In genomic region chr3:181971424-181971823, GRCh38 we compare ENCODE assay signal across 34 cellular contexts.
"Had no signal": no experiment of that assay in that cellular context is flagged by ENCODE, and none has a peak within 500 bp of the region (broad histone marks: within the 10 kb centered on the region; RNA-seq: fewer than 3 reads in every experiment).

No MANE protein-coding gene starts in this region.

- H3K36me3 ChIP-seq: adrenal gland, breast epithelium, esophagus squamous epithelium had no signal

- H3K4me3 Mint-ChIP-seq: activated CD4-positive, alpha-beta memory T cell treated with anti-CD3 and anti-CD28 coated beads for 36 hours; activated CD4-positive, alpha-beta T cell treated with anti-CD3 and anti-CD28 coated beads for 36 hours; activated CD4-positive, alpha-beta T cell treated with anti-CD3 and anti-CD28 coated beads, Interleukin-2, amount 10 ng/mL, durations not matched to agents 24 days and 14 days; activated CD8-positive, alpha-beta memory T cell treated with anti-CD3 and anti-CD28 coated beads, Interleukin-2, amount 10 ng/mL, durations not matched to agents 7 days and 5 days; activated CD8-positive, alpha-beta T cell treated with anti-CD3 and anti-CD28 coated beads, Interleukin-2, amount 10 ng/mL, durations not matched to agents 7 days and 5 days; activated naive CD4-positive, alpha-beta T cell treated with anti-CD3 and anti-CD28 coated beads for 36 hours; activated naive CD4-positive, alpha-beta T cell treated with anti-CD3 and anti-CD28 coated beads, Interleukin-2, amount 50 U/mL, for 24 hours; activated naive CD8-positive, alpha-beta T cell treated with anti-CD3 and anti-CD28 coated beads for 36 hours; activated naive CD8-positive, alpha-beta T cell treated with anti-CD3 and anti-CD28 coated beads, Interleukin-2, amount 50 U/mL, for 24 hours; activated T-helper 1 cell treated with anti-CD3 and anti-CD28 coated beads, Interleukin-12 subunit alpha, Interleukin-12 subunit beta, Interleukin-2, Interleukin-4 antibody, amounts not matched to agents 30 ng/mL and 10 ng/mL and 1 ng/mL, durations not matched to agents 14 hours and 24 hours and 36 hours; brain; central memory CD8-positive, alpha-beta T cell; dendritic cell treated with granulocyte-macrophage colony-stimulating factor and Interleukin-4, amounts not matched to agents 40 ng/mL and 50 ng/mL, for 4 days; endodermal cell had no signal

- H3K4me1 Mint-ChIP-seq: activated CD4-positive, alpha-beta T cell treated with anti-CD3 and anti-CD28 coated beads for 36 hours; activated CD4-positive, alpha-beta T cell treated with anti-CD3 and anti-CD28 coated beads, Interleukin-2, amount 10 ng/mL, durations not matched to agents 24 days and 14 days; activated CD8-positive, alpha-beta memory T cell treated with anti-CD3 and anti-CD28 coated beads, Interleukin-2, amount 10 ng/mL, durations not matched to agents 7 days and 5 days; activated naive CD4-positive, alpha-beta T cell treated with anti-CD3 and anti-CD28 coated beads, Interleukin-2, amount 50 U/mL, for 24 hours; activated naive CD8-positive, alpha-beta T cell treated with anti-CD3 and anti-CD28 coated beads for 36 hours; activated naive CD8-positive, alpha-beta T cell treated with anti-CD3 and anti-CD28 coated beads, Interleukin-2, amount 50 U/mL, for 24 hours; central memory CD8-positive, alpha-beta T cell had no signal

- H3K4me3 ChIP-seq: adrenal gland, breast epithelium, coronary artery, dorsolateral prefrontal cortex, esophagus squamous epithelium had no signal

- FAIRE-seq: frontal cortex had no signal

- H3K27me3 Mint-ChIP-seq: activated CD4-positive, alpha-beta memory T cell treated with anti-CD3 and anti-CD28 coated beads for 36 hours; activated CD4-positive, alpha-beta T cell treated with anti-CD3 and anti-CD28 coated beads for 36 hours; activated CD4-positive, alpha-beta T cell treated with anti-CD3 and anti-CD28 coated beads, Interleukin-2, amount 10 ng/mL, durations not matched to agents 24 days and 14 days; activated CD8-positive, alpha-beta memory T cell treated with anti-CD3 and anti-CD28 coated beads, Interleukin-2, amount 10 ng/mL, durations not matched to agents 7 days and 5 days; activated naive CD8-positive, alpha-beta T cell treated with anti-CD3 and anti-CD28 coated beads for 36 hours; activated naive CD8-positive, alpha-beta T cell treated with anti-CD3 and anti-CD28 coated beads, Interleukin-2, amount 50 U/mL, for 24 hours; central memory CD8-positive, alpha-beta T cell; dendritic cell treated with granulocyte-macrophage colony-stimulating factor and Interleukin-4, amounts not matched to agents 40 ng/mL and 50 ng/mL, for 4 days had no signal

- H3K27ac Mint-ChIP-seq: activated CD4-positive, alpha-beta memory T cell treated with anti-CD3 and anti-CD28 coated beads for 36 hours; activated CD4-positive, alpha-beta T cell treated with anti-CD3 and anti-CD28 coated beads for 36 hours; activated CD4-positive, alpha-beta T cell treated with anti-CD3 and anti-CD28 coated beads, Interleukin-2, amount 10 ng/mL, durations not matched to agents 24 days and 14 days; activated CD8-positive, alpha-beta memory T cell treated with anti-CD3 and anti-CD28 coated beads, Interleukin-2, amount 10 ng/mL, durations not matched to agents 7 days and 5 days; activated CD8-positive, alpha-beta T cell treated with anti-CD3 and anti-CD28 coated beads, Interleukin-2, amount 10 ng/mL, durations not matched to agents 7 days and 5 days; activated naive CD4-positive, alpha-beta T cell treated with anti-CD3 and anti-CD28 coated beads for 36 hours; activated naive CD4-positive, alpha-beta T cell treated with anti-CD3 and anti-CD28 coated beads, Interleukin-2, amount 50 U/mL, for 24 hours; activated naive CD8-positive, alpha-beta T cell treated with anti-CD3 and anti-CD28 coated beads for 36 hours; activated naive CD8-positive, alpha-beta T cell treated with anti-CD3 and anti-CD28 coated beads, Interleukin-2, amount 50 U/mL, for 24 hours; activated T-helper 1 cell treated with anti-CD3 and anti-CD28 coated beads, Interleukin-12 subunit alpha, Interleukin-12 subunit beta, Interleukin-2, Interleukin-4 antibody, amounts not matched to agents 30 ng/mL and 10 ng/mL and 1 ng/mL, durations not matched to agents 14 hours and 24 hours and 36 hours; activated T-helper 2 cell treated with anti-CD3 and anti-CD28 coated beads, Interferon-gamma antibody, Interleukin-2, Interleukin-4, amounts not matched to agents 10 μg/mL and 5 μg/mL and 100 μg/mL, durations not matched to agents 14 hours and 24 hours and 36 hours; brain; dendritic cell treated with granulocyte-macrophage colony-stimulating factor and Interleukin-4, amounts not matched to agents 40 ng/mL and 50 ng/mL, for 4 days; endodermal cell had no signal

- H3K9me3 ChIP-seq: adrenal gland, breast epithelium, esophagus squamous epithelium had no signal

- DNase-seq: activated CD4-positive, alpha-beta memory T cell treated with anti-CD3 and anti-CD28 coated beads for 36 hours; activated CD4-positive, alpha-beta T cell treated with anti-CD3 and anti-CD28 coated beads for 36 hours; activated CD4-positive, alpha-beta T cell treated with anti-CD3 and anti-CD28 coated beads, Interleukin-2, amount 10 ng/mL, durations not matched to agents 24 days and 14 days; activated CD4-positive, CD25-positive, alpha-beta regulatory T cell; activated CD4-positive, CD25-positive, alpha-beta regulatory T cell treated with anti-CD3 and anti-CD28 coated beads, Interleukin-2, amount 50 U/mL, for 72 hours; activated CD8-positive, alpha-beta memory T cell treated with anti-CD3 and anti-CD28 coated beads, Interleukin-2, amount 10 ng/mL, durations not matched to agents 7 days and 5 days; activated CD8-positive, alpha-beta memory T cell treated with anti-CD3 and anti-CD28 coated beads, Interleukin-2, amount 50 U/mL, for 4 hours; activated CD8-positive, alpha-beta T cell treated with anti-CD3 and anti-CD28 coated beads, Interleukin-2, amount 10 ng/mL, durations not matched to agents 7 days and 5 days; activated effector memory CD4-positive, alpha-beta T cell treated with anti-CD3 and anti-CD28 coated beads, Interleukin-2, amount 50 U/mL, for 16 hours; activated naive CD4-positive, alpha-beta T cell treated with anti-CD3 and anti-CD28 coated beads for 36 hours; activated naive CD8-positive, alpha-beta T cell treated with anti-CD3 and anti-CD28 coated beads for 36 hours; activated naive CD8-positive, alpha-beta T cell treated with anti-CD3 and anti-CD28 coated beads, Interleukin-2, amount 50 U/mL, for 24 hours; activated T-cell treated with anti-CD3 and anti-CD28 coated beads, Interleukin-2, amount 50 U/mL, for 1 hour; activated T-cell treated with anti-CD3 and anti-CD28 coated beads, Interleukin-2, amount 50 U/mL, for 48 hours; adrenal gland; amygdala; aorta; dorsolateral prefrontal cortex; effector memory CD4-positive, alpha-beta T cell; endodermal cell; erythroblast; esophagus squamous epithelium; foreskin fibroblast; head of caudate nucleus; T1000 had no signal

- H3K27me3 ChIP-seq: adrenal gland, breast epithelium, dorsolateral prefrontal cortex, esophagus squamous epithelium had no signal

- H3K36me3 Mint-ChIP-seq: activated CD4-positive, alpha-beta memory T cell treated with anti-CD3 and anti-CD28 coated beads for 36 hours; activated CD8-positive, alpha-beta memory T cell treated with anti-CD3 and anti-CD28 coated beads, Interleukin-2, amount 10 ng/mL, durations not matched to agents 7 days and 5 days; activated naive CD4-positive, alpha-beta T cell treated with anti-CD3 and anti-CD28 coated beads, Interleukin-2, amount 50 U/mL, for 24 hours; activated naive CD8-positive, alpha-beta T cell treated with anti-CD3 and anti-CD28 coated beads for 36 hours; brain had no signal

- H3K4me1 ChIP-seq: adrenal gland, breast epithelium had no signal

- ATAC-seq: activated CD4-positive, alpha-beta T cell treated with anti-CD3 and anti-CD28 coated beads for 36 hours; activated CD8-positive, alpha-beta memory T cell treated with anti-CD3 and anti-CD28 coated beads, Interleukin-2, amount 10 ng/mL, durations not matched to agents 7 days and 5 days; activated CD8-positive, alpha-beta T cell treated with anti-CD3 and anti-CD28 coated beads, Interleukin-2, amount 10 ng/mL, durations not matched to agents 7 days and 5 days; activated naive CD8-positive, alpha-beta T cell treated with anti-CD3 and anti-CD28 coated beads, Interleukin-2, amount 50 U/mL, for 24 hours had no signal

- H3K9me3 Mint-ChIP-seq: activated CD4-positive, alpha-beta memory T cell treated with anti-CD3 and anti-CD28 coated beads for 36 hours; activated CD4-positive, alpha-beta T cell treated with anti-CD3 and anti-CD28 coated beads, Interleukin-2, amount 10 ng/mL, durations not matched to agents 24 days and 14 days; activated naive CD4-positive, alpha-beta T cell treated with anti-CD3 and anti-CD28 coated beads, Interleukin-2, amount 50 U/mL, for 24 hours; activated naive CD8-positive, alpha-beta T cell treated with anti-CD3 and anti-CD28 coated beads for 36 hours; activated naive CD8-positive, alpha-beta T cell treated with anti-CD3 and anti-CD28 coated beads, Interleukin-2, amount 50 U/mL, for 24 hours; activated T-helper 1 cell treated with anti-CD3 and anti-CD28 coated beads, Interleukin-12 subunit alpha, Interleukin-12 subunit beta, Interleukin-2, Interleukin-4 antibody, amounts not matched to agents 30 ng/mL and 10 ng/mL and 1 ng/mL, durations not matched to agents 14 hours and 24 hours and 36 hours; activated T-helper 2 cell treated with anti-CD3 and anti-CD28 coated beads, Interferon-gamma antibody, Interleukin-2, Interleukin-4, amounts not matched to agents 10 μg/mL and 5 μg/mL and 100 μg/mL, durations not matched to agents 14 hours and 24 hours and 36 hours; central memory CD8-positive, alpha-beta T cell; dendritic cell treated with granulocyte-macrophage colony-stimulating factor and Interleukin-4, amounts not matched to agents 40 ng/mL and 50 ng/mL, for 4 days; endodermal cell had no signal

- H3K27ac ChIP-seq: adrenal gland, breast epithelium, coronary artery, dorsolateral prefrontal cortex, esophagus squamous epithelium had no signal
